ENCODE assay signal across 10 cellular contexts in genomic region chr3:183242431-183242830, GRCh38. TPM values are rescaled to one million over a fixed set of nuclear protein-coding genes. Genes with fewer than 3 reads are reported as not detected.
"Had no signal": no experiment of that assay in that cellular context is flagged by ENCODE, and none has a peak within 500 bp of the region (broad histone marks: within the 10 kb centered on the region; RNA-seq: fewer than 3 reads in every experiment).

No MANE protein-coding gene starts in this region.

- H3K36me3 ChIP-seq: HAP-1 had no signal

- H3K9ac ChIP-seq: GM23248, KMS-11 had no signal

- H3K4me2 ChIP-seq: KMS-11 had no signal

- H3K4me3 ChIP-seq: GM23248, HAP-1 had no signal

- DNase-seq: GM23248, GOT3, H7, HFFc6, IMR-90, Karpas-422, KBM-7 had no signal

- H3K27ac ChIP-seq: GM23248, HL-60, KMS-11 had no signal

- H2AFZ ChIP-seq: GM23248 had no signal

- H3K27ac Mint-ChIP-seq: HFFc6 had no signal

- H3K4me1 ChIP-seq: HAP-1 had no signal

- H3K4me3 Mint-ChIP-seq: HFFc6 had no signal

RNA-seq across cellular contexts. Expression of gene B3GNT5, which starts 10.6 kb away (rescaled TPM):
- total RNA-seq: HFFc6 had no signal
